ENCODE assay signal across 2 cellular contexts in the genomic region with DNA sequence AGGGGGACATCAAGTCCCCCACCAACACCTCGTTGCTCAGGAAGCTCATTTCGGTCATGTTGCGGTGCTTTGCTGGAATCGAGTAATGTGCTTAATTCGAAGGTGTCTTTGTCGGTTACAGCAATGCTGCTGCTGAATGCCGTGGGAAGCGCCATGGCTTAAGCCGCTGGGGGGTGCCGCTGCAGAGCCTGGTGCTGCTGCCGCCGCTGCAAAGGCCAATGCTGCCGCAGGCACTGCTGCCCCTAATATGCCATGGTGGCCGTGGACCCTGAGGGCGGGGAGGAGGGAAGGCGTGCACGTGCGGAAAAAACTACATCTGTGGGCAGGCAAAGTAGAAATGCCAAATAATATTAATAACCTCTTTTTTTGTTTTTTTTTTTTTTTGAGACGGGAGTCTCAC. TPM values are rescaled to one million over a fixed set of nuclear protein-coding genes. Genes with fewer than 3 reads are reported as not detected.
"Had no signal": no experiment of that assay in that cellular context is flagged by ENCODE, and none has a peak within 500 bp of the region (broad histone marks: within the 10 kb centered on the region; RNA-seq: fewer than 3 reads in every experiment).

No MANE protein-coding gene starts in this region.

RNA-seq across cellular contexts. Expression of a gene that starts 13.5 kb away (rescaled TPM):
- total RNA-seq: foreskin keratinocyte, mammary epithelial cell had no signal
